ENCODE assay signal across 23 cellular contexts in genomic region chr12:88595697-88596096, GRCh38.
"Had no signal": no experiment of that assay in that cellular context is flagged by ENCODE, and none has a peak within 500 bp of the region (broad histone marks: within the 10 kb centered on the region; RNA-seq: fewer than 3 reads in every experiment).

No MANE protein-coding gene starts in this region.

- H3K27me3 ChIP-seq: SJSA1 had no signal

- H3K9me3 ChIP-seq: SJSA1 had no signal

- H3K36me3 ChIP-seq: SJSA1 had no signal

- H3K27ac ChIP-seq: SJSA1, SK-N-MC had no signal

- DNase-seq: IMR-90, Karpas-422, KG1, MM.1S, NCI-H1092 treated with DMSO at 0.1 percent for 48 hours, NCI-H1436, NCI-H1694, NCI-H187 treated with DMSO at 0.1 percent for 48 hours, NCI-H2029 treated with DMSO at 0.1 percent for 48 hours, NCI-H2171 treated with DMSO at 0.1 percent for 48 hours, NCI-H2227 treated with DMSO at 0.1 percent for 48 hours, NCI-H446, NCI-H510A, NCI-H524 treated with DMSO at 0.1 percent for 48 hours, NCI-H69, NCI-H774, Right ventricle myocardium superior, RPMI8226, SIG-M5 had no signal

- FAIRE-seq: HepG2, RCC 7860 had no signal

- H3K4me3 ChIP-seq: SJSA1, SK-N-MC had no signal
